ENCODE assay signal across 18 cellular contexts in the genomic region with DNA sequence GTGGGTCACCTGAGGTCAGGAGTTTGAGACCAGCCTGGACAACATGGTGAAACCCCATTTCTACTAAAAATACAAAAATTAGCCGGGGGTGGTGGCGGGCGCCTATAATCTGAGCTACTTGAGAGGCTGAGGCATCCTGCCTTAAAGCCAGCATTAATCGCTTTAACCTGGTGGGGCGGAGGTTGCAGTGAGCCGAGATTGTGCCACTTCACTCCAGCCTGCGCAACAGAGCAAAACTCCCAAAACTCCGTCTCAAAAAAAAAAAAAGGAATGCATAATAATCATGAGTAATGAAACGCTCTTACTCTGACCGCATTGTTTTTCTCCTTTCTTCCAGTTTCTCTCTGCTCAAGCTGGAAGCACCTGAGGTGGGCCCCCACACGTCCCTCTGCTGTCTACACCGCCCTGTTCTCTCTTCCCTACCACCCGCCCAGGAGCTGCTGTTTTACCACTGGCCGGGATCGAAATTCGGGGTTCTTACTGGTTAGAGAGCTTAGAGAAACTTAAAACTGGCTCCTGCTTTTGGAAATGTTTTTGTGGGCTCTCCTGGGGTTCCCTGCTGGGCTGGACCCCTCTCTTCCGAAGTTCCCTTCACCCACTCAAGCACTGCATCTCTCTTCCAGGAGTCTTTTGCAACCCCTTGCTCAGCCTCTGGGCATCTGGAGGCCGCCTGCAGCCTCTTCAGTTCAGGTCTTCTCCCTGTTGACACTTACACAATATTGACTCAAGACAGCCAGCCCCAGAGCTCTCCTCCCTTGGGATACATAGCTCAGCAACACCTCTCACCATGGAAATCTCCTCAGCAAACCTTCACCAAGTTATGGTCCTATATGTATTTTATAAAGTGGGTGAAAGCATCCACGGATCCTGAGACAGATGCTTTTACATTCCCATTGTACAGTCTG.
A peak's percentile ranks its signal among the peaks of the same experiment; 100 is the strongest.
DNase-seq lines count a peak whose midpoint lies in the region; ATAC-seq and TF ChIP-seq lines count a peak whose summit lies in the region.
"Had no signal": no experiment of that assay in that cellular context is flagged by ENCODE, and none has a peak within 500 bp of the region (broad histone marks: within the 10 kb centered on the region; RNA-seq: fewer than 3 reads in every experiment).

No MANE protein-coding gene starts in this region.

- no peak for TF ChIP-seq CTCF in fibroblast of mammary gland (conservative IDR thresholded peaks at IDR 0.05; ENCODE audit: control insufficient read depth, insufficient read depth, low read depth, low read length)
- no peak for TF ChIP-seq CTCF in spleen (IDR thresholded peaks at IDR 0.05 in 8 of 11, conservative IDR thresholded peaks at IDR 0.05 in 3 of 11)
- TF ChIP-seq CTCF in gastrocnemius medialis (IDR thresholded peaks at IDR 0.05 in 4 of 5, conservative IDR thresholded peaks at IDR 0.05 in 1 of 5), result no peak

- H3K27ac Mint-ChIP-seq in T-helper 17 cell, result peak overlapping the region; percentile 6
- no peak overlapping the region for H3K27ac Mint-ChIP-seq in activated CD4-positive, alpha-beta memory T cell treated with anti-CD3 and anti-CD28 coated beads, Interleukin-2, amount 10 ng/mL, durations not matched to agents 7 days and 5 days
- H3K27ac Mint-ChIP-seq: CD4-positive, CD25-positive, alpha-beta regulatory T cell; CD8-positive, alpha-beta memory T cell had no signal

- H2AFZ ChIP-seq in GM23248, result no peak overlapping the region

- CTCF ChIA-PET in activated CD4-positive, alpha-beta memory T cell treated with anti-CD3 and anti-CD28 coated beads, Interleukin-2, amount 10 ng/mL, durations not matched to agents 7 days and 5 days (lab: Charles Lee), result interaction anchor here (3.3 to 11.6 kb wide), 3 partner anchors 9 to 100 kb away, joined by 20 to 419 read pairs (median 60); no protein-coding TSS in a partner anchor

- WGBS in GM23248 (ENCODE audit: low coverage in 1 of 2, low lambda C conversion rate in 2 of 2, missing lambda C conversion rate in 2 of 2), 2 experiments, result 67 to 68% methylated on average over 19 of the region's 19 CpGs
- 87 to 94% (median 90%) methylated on average over 19 of the region's 19 CpGs for WGBS in spleen, 5 donors

- POLR2A ChIA-PET in activated CD4-positive, alpha-beta memory T cell treated with anti-CD3 and anti-CD28 coated beads, Interleukin-2, amount 10 ng/mL, durations not matched to agents 7 days and 5 days (lab: Charles Lee), result no interaction called here

- H3K27me3 Mint-ChIP-seq in T-helper 17 cell, result peaks cover 31% of the 10 kb centered on the region
- peaks cover 4% of the 10 kb centered on the region for H3K27me3 Mint-ChIP-seq in activated CD4-positive, alpha-beta memory T cell treated with anti-CD3 and anti-CD28 coated beads, Interleukin-2, amount 10 ng/mL, durations not matched to agents 7 days and 5 days

- DNase-seq in GM23248 (peak; percentile 16), T-helper 17 cell (no peak), fibroblast of mammary gland (ENCODE audit: low read depth) (peak; percentile 22), spleen (peak; percentile 23), iPS-NIHi11 (ENCODE audit: low spot score) (no peak), GDM1 (lab: John Stamatoyannopoulos, UW) (no peak), gastrocnemius medialis (no peak)
- DNase-seq in activated CD4-positive, alpha-beta memory T cell treated with anti-CD3 and anti-CD28 coated beads, Interleukin-2, amount 10 ng/mL, durations not matched to agents 7 days and 5 days, result no peak
- DNase-seq: C1 segment of cervical spinal cord; CD4-positive, CD25-positive, alpha-beta regulatory T cell; CD8-positive, alpha-beta memory T cell; COR-L47; DMS 273 treated with DMSO at 0.1 percent for 48 hours; DMS53; DND-41; H9; KG1 had no signal

- intact Hi-C loops in spleen (cut with DNase I; ENCODE audit: low total_unique reads) (no loop called here), gastrocnemius medialis (cut with DNase I; ENCODE audit: low total_unique reads) (no loop called here)

- no peak for ATAC-seq in T-helper 17 cell
- ATAC-seq in gastrocnemius medialis, result no peak
- ATAC-seq: HepG2 had no signal

- H3K36me3 ChIP-seq in GM23248 (ENCODE audit: low read depth), result no peaks in the 10 kb centered on the region
- H3K36me3 ChIP-seq in spleen, result no peaks in the 10 kb centered on the region
- H3K36me3 ChIP-seq in gastrocnemius medialis, result no peaks in the 10 kb centered on the region

- H3K9ac ChIP-seq in GM23248, result no peak overlapping the region

- no peak overlapping the region for H3K4me3 ChIP-seq in GM23248
- H3K4me3 ChIP-seq in fibroblast of mammary gland (ENCODE audit: control insufficient read depth, low read depth, low read length), result no peak overlapping the region
- no peak overlapping the region for H3K4me3 ChIP-seq in spleen
- no peak overlapping the region for H3K4me3 ChIP-seq in gastrocnemius medialis

- no peaks in the 10 kb centered on the region for H4K20me1 ChIP-seq in GM23248 (ENCODE audit: insufficient read depth)

- in situ Hi-C loops in GM23248 (cut with MboI) (loop anchor here (5.0 kb wide), 1 partner anchor 98 kb away; no protein-coding TSS in a partner anchor), gastrocnemius medialis (cut with MboI; ENCODE audit: low sequenced_read_pairs in 4 of 4) (loop anchor here (5.0 to 25.0 kb wide), 3 partner anchors 91 to 718 kb away; a partner anchor contains a TSS)

- H3K27me3 ChIP-seq in GM23248 (replicated peaks; ENCODE audit: insufficient read depth), result peaks cover 29% of the 10 kb centered on the region
- H3K27me3 ChIP-seq in spleen (replicated peaks in 1 of 7), result peaks cover 0 to 4% (median 0%) of the 10 kb centered on the region in 7 donors
- peaks cover 0 to 4% (median 0%) of the 10 kb centered on the region in 3 donors for H3K27me3 ChIP-seq in gastrocnemius medialis

- TF ChIP-seq POLR2A in spleen (IDR thresholded peaks at IDR 0.05) (no peak), gastrocnemius medialis (IDR thresholded peaks at IDR 0.05) (no peak)

- H3K9me3 ChIP-seq in GM23248 (ENCODE audit: low read depth), result no peaks in the 10 kb centered on the region
- no peaks in the 10 kb centered on the region for H3K9me3 ChIP-seq in T-helper 17 cell (ENCODE audit: control insufficient read depth, low read length, poor library complexity, severe bottlenecking)
- H3K9me3 ChIP-seq in spleen, result no peaks in the 10 kb centered on the region
- H3K9me3 ChIP-seq in gastrocnemius medialis, result no peaks in the 10 kb centered on the region

- H3F3A ChIP-seq in GM23248 (ENCODE audit: insufficient read depth), result no peaks in the 10 kb centered on the region

- H3K9me2 ChIP-seq in GM23248 (ENCODE audit: insufficient read depth), result no peaks in the 10 kb centered on the region

- H3K4me1 Mint-ChIP-seq in T-helper 17 cell, result peaks cover 6% of the 10 kb centered on the region
- H3K4me1 Mint-ChIP-seq in activated CD4-positive, alpha-beta memory T cell treated with anti-CD3 and anti-CD28 coated beads, Interleukin-2, amount 10 ng/mL, durations not matched to agents 7 days and 5 days, result no peaks in the 10 kb centered on the region
- H3K4me1 Mint-ChIP-seq: CD8-positive, alpha-beta memory T cell had no signal

- H3K9me3 Mint-ChIP-seq in activated CD4-positive, alpha-beta memory T cell treated with anti-CD3 and anti-CD28 coated beads, Interleukin-2, amount 10 ng/mL, durations not matched to agents 7 days and 5 days, result no peaks in the 10 kb centered on the region
- H3K9me3 Mint-ChIP-seq: CD4-positive, CD25-positive, alpha-beta regulatory T cell; CD8-positive, alpha-beta memory T cell; H9 had no signal

- H3K36me3 Mint-ChIP-seq in T-helper 17 cell (ENCODE audit: low read depth), result no peaks in the 10 kb centered on the region
- no peaks in the 10 kb centered on the region for H3K36me3 Mint-ChIP-seq in activated CD4-positive, alpha-beta memory T cell treated with anti-CD3 and anti-CD28 coated beads, Interleukin-2, amount 10 ng/mL, durations not matched to agents 7 days and 5 days (ENCODE audit: low read depth)
- H3K36me3 Mint-ChIP-seq: CD4-positive, CD25-positive, alpha-beta regulatory T cell; CD8-positive, alpha-beta memory T cell had no signal

- no peak overlapping the region for H3K4me3 Mint-ChIP-seq in T-helper 17 cell
- H3K4me3 Mint-ChIP-seq in activated CD4-positive, alpha-beta memory T cell treated with anti-CD3 and anti-CD28 coated beads, Interleukin-2, amount 10 ng/mL, durations not matched to agents 7 days and 5 days, result no peak overlapping the region
- H3K4me3 Mint-ChIP-seq: CD4-positive, CD25-positive, alpha-beta regulatory T cell; CD8-positive, alpha-beta memory T cell; H9 had no signal

- H3K27ac ChIP-seq in GM23248 (no peak overlapping the region), spleen (no peak overlapping the region), gastrocnemius medialis (no peak overlapping the region)

- H3K4me2 ChIP-seq in GM23248 (ENCODE audit: unreplicated experiment), result no peak overlapping the region

- H3K4me1 ChIP-seq in GM23248 (ENCODE audit: insufficient read depth), result no peaks in the 10 kb centered on the region
- peaks cover 0 to 6% (median 5%) of the 10 kb centered on the region in 6 donors for H3K4me1 ChIP-seq in spleen
- H3K4me1 ChIP-seq in gastrocnemius medialis, result no peaks in the 10 kb centered on the region

- no peaks in the 10 kb centered on the region for H3K79me2 ChIP-seq in GM23248 (ENCODE audit: insufficient read depth)

Comparison
In these comparisons a context has a peak if more than half of its experiments do, and no peak if none do; other contexts are left out.
1. DNase-seq: peak in GM23248 (single experiment), fibroblast of mammary gland (single experiment) and spleen (single experiment); none in T-helper 17 cell (0 of 3), iPS-NIHi11 (single experiment), activated CD4-positive, alpha-beta memory T cell treated with anti-CD3 and anti-CD28 coated beads, Interleukin-2, amount 10 ng/mL, durations not matched to agents 7 days and 5 days (single experiment), GDM1 (single experiment) and gastrocnemius medialis (0 of 2).